In genomic region chr7:92631067-92631829, GRCh38 we compare ENCODE assay signal across 9 cellular contexts. TPM values are rescaled to one million over a fixed set of nuclear protein-coding genes. Genes with fewer than 3 reads are reported as not detected.
DNase-seq lines count a peak whose midpoint lies in the region; ATAC-seq and TF ChIP-seq lines count a peak whose summit lies in the region.
"Had no signal": no experiment of that assay in that cellular context is flagged by ENCODE, and none has a peak within 500 bp of the region (broad histone marks: within the 10 kb centered on the region; RNA-seq: fewer than 3 reads in every experiment).

No MANE protein-coding gene starts in this region.

- H3K4me1 ChIP-seq in gastrocnemius medialis = peaks cover 25 to 27% of the 10 kb centered on the region in 2 donors

- H3K4me1 Mint-ChIP-seq in osteocyte (ENCODE audit: unreplicated experiment) = peaks cover 45% of the 10 kb centered on the region

- H3K9me3 ChIP-seq in gastrocnemius medialis = no peaks in the 10 kb centered on the region

- H3K36me3 ChIP-seq in gastrocnemius medialis = no peaks in the 10 kb centered on the region

- TF ChIP-seq POLR2A in gastrocnemius medialis (IDR thresholded peaks at IDR 0.05) = no peak

- no peaks in the 10 kb centered on the region for H3K27me3 Mint-ChIP-seq in osteocyte (ENCODE audit: unreplicated experiment)

- TF ChIP-seq CTCF in osteocyte (IDR thresholded peaks at IDR 0.05) = no peak
- TF ChIP-seq CTCF in gastrocnemius medialis (IDR thresholded peaks at IDR 0.05 in 4 of 5, conservative IDR thresholded peaks at IDR 0.05 in 1 of 5) = no peak

- no peak overlapping the region for H3K27ac ChIP-seq in gastrocnemius medialis

- DNase-seq in SW480 (ENCODE audit: low spot score) (peak; percentile 81), osteocyte (ENCODE audit: extremely low spot score, unreplicated experiment) (no peak), gastrocnemius medialis (no peak), LoVo (ENCODE audit: low spot score) (no peak), sciatic nerve (ENCODE audit: low spot score) (no peak), occipital lobe (lab: John Stamatoyannopoulos, UW) (no peak)

- H3K36me3 Mint-ChIP-seq in osteocyte (ENCODE audit: unreplicated experiment) = peaks cover 14% of the 10 kb centered on the region

- H3K4me3 Mint-ChIP-seq in osteocyte (ENCODE audit: unreplicated experiment) = no peak overlapping the region
- H3K4me3 Mint-ChIP-seq: mesothelial cell of epicardium had no signal

- in situ Hi-C loops in gastrocnemius medialis (cut with MboI; ENCODE audit: low sequenced_read_pairs in 4 of 4) = no loop called here

- H3K27ac Mint-ChIP-seq in osteocyte (ENCODE audit: unreplicated experiment) = peak overlapping the region; percentile 45
- H3K27ac Mint-ChIP-seq: mesothelial cell of epicardium had no signal

- no peaks in the 10 kb centered on the region for H3K27me3 ChIP-seq in gastrocnemius medialis

- H3K9me3 Mint-ChIP-seq in osteocyte (ENCODE audit: unreplicated experiment) = no peaks in the 10 kb centered on the region

- no peak overlapping the region for H3K4me3 ChIP-seq in gastrocnemius medialis

- intact Hi-C loops in gastrocnemius medialis (cut with DNase I; ENCODE audit: low total_unique reads) (loop anchor here (5.0 kb wide), 1 partner anchor 66 kb away; no protein-coding TSS in a partner anchor), sciatic nerve (cut with DNase I) (no loop called here)

- ATAC-seq in GM18870 (IDR thresholded peaks at IDR 0.05; ENCODE audit: unreplicated experiment) (peak; percentile 74), HG02610 (IDR thresholded peaks at IDR 0.05; ENCODE audit: unreplicated experiment) (peak; percentile 67), gastrocnemius medialis (no peak), sciatic nerve (no peak)

RNA-seq across cellular contexts. Expression of gene FAM133B, which starts 41.1 kb away (rescaled TPM):
- total RNA-seq in osteocyte (22.3 TPM in 2 replicates), gastrocnemius medialis (10 to 100 TPM; 10.8 to 14.9 (median 12.6) TPM), sciatic nerve (32.1 TPM), occipital lobe (32.4 TPM)

Comparison
In these comparisons a context has a peak if more than half of its experiments do, and no peak if none do; other contexts are left out.
1. ATAC-seq: peak in GM18870 (single experiment) and HG02610 (single experiment); none in gastrocnemius medialis (0 of 2) and sciatic nerve (single experiment).